In the genomic region with DNA sequence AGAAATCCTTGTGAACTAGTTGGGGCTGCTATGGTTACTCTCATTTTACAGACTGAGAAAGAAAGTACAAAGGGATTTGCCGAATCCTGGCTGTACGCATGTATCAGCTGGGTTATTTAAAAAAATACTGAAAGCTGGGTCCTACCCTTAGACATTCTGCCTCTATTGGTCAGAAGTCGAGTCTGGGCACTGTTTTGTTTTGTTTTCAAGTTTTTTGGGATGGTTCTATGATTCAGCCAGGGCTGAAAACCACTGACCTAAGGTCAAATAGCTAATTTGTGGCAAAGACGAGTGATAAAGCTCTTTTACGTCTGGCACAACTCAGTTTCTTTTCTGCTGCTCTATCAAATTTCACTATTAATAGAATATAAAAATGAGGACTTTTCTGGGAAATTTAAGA, we compare ENCODE assay signal across 14 cellular contexts. TPM values are rescaled to one million over a fixed set of nuclear protein-coding genes. Genes with fewer than 3 reads are reported as not detected.
DNase-seq lines count a peak whose midpoint lies in the region; ATAC-seq and TF ChIP-seq lines count a peak whose summit lies in the region.
"Had no signal": no experiment of that assay in that cellular context is flagged by ENCODE, and none has a peak within 500 bp of the region (broad histone marks: within the 10 kb centered on the region; RNA-seq: fewer than 3 reads in every experiment).

No MANE protein-coding gene starts in this region.

- peak overlapping the region; percentile 34 for H3K9ac ChIP-seq in muscle layer of colon (ENCODE audit: low read length)

- no peaks in the 10 kb centered on the region for H3K27me3 ChIP-seq in muscle layer of colon (ENCODE audit: control insufficient read depth in 1 of 2, insufficient read depth in 2 of 2, low read length in 2 of 2)
- H3K27me3 ChIP-seq: right atrium auricular region had no signal

- peak overlapping the region; percentile 72 for H3K4me3 Mint-ChIP-seq in HFFc6
- H3K4me3 Mint-ChIP-seq: activated B cell treated with CpG ODN at 0.5 μM for 24 hours had no signal

- TF ChIP-seq CTCF in AG04449 (IDR thresholded peaks at IDR 0.05; ENCODE audit: insufficient read depth, low read length, missing control alignments) = no peak
- TF ChIP-seq CTCF in HFFc6 (IDR thresholded peaks at IDR 0.05) = no peak
- TF ChIP-seq CTCF in astrocyte of the spinal cord (IDR thresholded peaks at IDR 0.05; ENCODE audit: low read depth, low read length) = no peak

- peaks cover 42% of the 10 kb centered on the region for H3K4me1 Mint-ChIP-seq in HFFc6 (ENCODE audit: low read depth)
- H3K4me1 Mint-ChIP-seq: activated B cell treated with CpG ODN at 0.5 μM for 24 hours had no signal

- H3K27me3 Mint-ChIP-seq in HFFc6 (ENCODE audit: insufficient read depth) = no peaks in the 10 kb centered on the region; the same call in 1 of the 2 replicates

- POLR2A ChIA-PET in AG04449 (lab: Yijun Ruan, JAX) = no interaction called here

- ATAC-seq in HG02852 (IDR thresholded peaks at IDR 0.05; ENCODE audit: unreplicated experiment) (no peak), GM18907 (IDR thresholded peaks at IDR 0.05; ENCODE audit: unreplicated experiment) (no peak)

- no peaks in the 10 kb centered on the region for H3K9me3 ChIP-seq in muscle layer of colon (ENCODE audit: low read length)
- H3K9me3 ChIP-seq: right atrium auricular region had no signal

- no peaks in the 10 kb centered on the region for H3K9me3 Mint-ChIP-seq in HFFc6
- H3K9me3 Mint-ChIP-seq: activated B cell treated with CpG ODN at 0.5 μM for 24 hours had no signal

- H3K27ac Mint-ChIP-seq in HFFc6 = peak overlapping the region; percentile 72
- H3K27ac Mint-ChIP-seq: activated B cell treated with CpG ODN at 0.5 μM for 24 hours had no signal

- in situ Hi-C loops in astrocyte of the spinal cord (cut with HindIII; ENCODE audit: low sequenced_read_pairs) = no loop called here

- CTCF ChIA-PET in AG04449 (lab: Yijun Ruan, JAX) = interaction anchor here (0.7 to 1.8 kb wide), 2 partner anchors 10 to 212 kb away, joined by 3 to 7 read pairs; no protein-coding TSS in a partner anchor

- H3K27ac ChIP-seq in muscle layer of colon (ENCODE audit: low read depth, low read length) = peak overlapping the region; percentile 8

- H3K36me3 ChIP-seq in muscle layer of colon (ENCODE audit: insufficient read depth, low read length) = no peaks in the 10 kb centered on the region
- H3K36me3 ChIP-seq: right atrium auricular region had no signal

- DNase-seq in AG04449 (ENCODE audit: low read depth, low spot score) = no peak
- peak; percentile 52 for DNase-seq in HFFc6
- DNase-seq in astrocyte of the spinal cord (ENCODE audit: low read depth, low spot score) = peak; percentile 48
- DNase-seq in stimulated activated CD8-positive, alpha-beta memory T cell treated with anti-CD3 and anti-CD28 coated beads, Interleukin-4, amount 100 ng/mL, for 48 hours = no peak
- no peak for DNase-seq in KG1 (lab: John Stamatoyannopoulos, UW)
- DNase-seq: activated B cell treated with CpG ODN at 0.5 μM for 24 hours; amygdala; head of caudate nucleus; NCI-H2029 treated with DMSO at 0.1 percent for 48 hours; stimulated activated CD4-positive, alpha-beta T cell treated with anti-CD3 and anti-CD28 coated beads, Interleukin-2, amount 100 ng/mL, for 24 hours had no signal

- peaks cover 20% of the 10 kb centered on the region for H3K4me1 ChIP-seq in muscle layer of colon (ENCODE audit: insufficient read depth, low read length)

- H3K4me3 ChIP-seq in AG04449 (ENCODE audit: low read depth, low read length) (peak overlapping the region; percentile 1; the same call in 1 of the 2 replicates), astrocyte of the spinal cord (ENCODE audit: low read depth, low read length) (no peak overlapping the region), muscle layer of colon (ENCODE audit: low read depth in 1 of 2, low read length in 2 of 2) (no peak overlapping the region)
- H3K4me3 ChIP-seq: right atrium auricular region had no signal

- no peaks in the 10 kb centered on the region for H3K36me3 Mint-ChIP-seq in HFFc6 (ENCODE audit: low read depth)

RNA-seq across cellular contexts. Expression of a gene that starts 6.0 kb away (rescaled TPM):
- total RNA-seq in HFFc6 (2021; fragmentation: NEBNext Ultra II Directional; extraction: Animal tissue kit (Norgen Biotek cat#: 25700)) = 10 to 100 TPM; 71.5 to 96.9 (median 92.2) TPM

Comparison
In these comparisons a context has a peak if more than half of its experiments do, and no peak if none do; other contexts are left out.
1. DNase-seq: peak in HFFc6 (single experiment) and astrocyte of the spinal cord (single experiment); none in AG04449 (single experiment), stimulated activated CD8-positive, alpha-beta memory T cell treated with anti-CD3 and anti-CD28 coated beads, Interleukin-4, amount 100 ng/mL, for 48 hours (single experiment) and KG1 (single experiment).